In the genomic region with DNA sequence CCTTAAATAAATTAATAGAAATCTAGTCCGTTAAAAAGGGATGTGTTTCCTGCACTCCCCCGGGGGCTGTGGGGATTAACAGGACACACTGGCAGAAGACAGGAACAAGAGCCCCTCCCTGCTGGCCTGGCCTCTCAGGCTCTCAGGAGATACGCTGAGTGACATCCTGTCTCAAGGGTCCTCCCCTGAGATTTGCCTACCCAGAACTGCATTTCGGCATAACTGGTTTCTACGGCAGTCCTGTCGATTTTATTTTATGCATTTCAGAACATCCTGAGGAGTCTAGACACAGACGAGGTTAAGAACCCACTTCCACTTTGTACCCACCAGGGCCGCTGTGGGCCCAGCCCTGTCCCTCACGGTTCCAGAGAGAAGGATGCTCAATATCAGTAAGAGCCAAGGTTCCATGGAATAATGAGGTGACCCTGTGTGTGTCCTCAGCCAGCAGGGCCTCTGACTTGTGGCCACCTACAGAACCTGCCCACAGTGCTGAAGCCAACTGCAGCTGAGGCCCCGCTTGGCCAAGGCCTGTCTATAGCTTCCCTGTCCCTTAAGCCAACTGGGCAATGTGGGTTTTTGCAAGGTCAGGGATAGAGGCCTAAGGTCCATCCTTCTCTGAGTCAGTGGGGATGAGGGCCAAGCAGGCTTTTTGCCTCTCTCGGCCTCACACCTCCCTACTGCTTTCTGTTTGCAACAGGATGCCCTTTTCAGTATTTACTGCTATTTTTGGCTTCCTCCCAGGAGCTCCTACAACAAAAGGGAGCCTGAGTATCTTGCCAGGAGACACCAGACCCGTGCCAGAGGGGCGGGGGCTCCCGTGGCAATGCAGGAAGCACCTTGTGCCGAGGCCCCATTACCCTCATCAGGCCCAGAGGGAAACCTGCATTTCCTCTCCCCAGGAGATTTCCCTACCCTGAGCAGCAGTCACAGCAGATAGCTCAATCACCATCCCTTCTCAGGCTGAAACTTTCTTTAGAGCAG, we compare ENCODE assay signal across 8 cellular contexts. TPM values are rescaled to one million over a fixed set of nuclear protein-coding genes. Genes with fewer than 3 reads are reported as not detected.
A peak's percentile ranks its signal among the peaks of the same experiment; 100 is the strongest.
DNase-seq lines count a peak whose midpoint lies in the region; ATAC-seq and TF ChIP-seq lines count a peak whose summit lies in the region.

No MANE protein-coding gene starts in this region.

- peaks cover 69% of the 10 kb centered on the region for H3K4me1 Mint-ChIP-seq in activated CD8-positive, alpha-beta T cell treated with anti-CD3 and anti-CD28 coated beads for 36 hours (ENCODE audit: low read depth)
- H3K4me1 Mint-ChIP-seq in stimulated activated effector memory CD8-positive, alpha-beta T cell treated with anti-CD3 and anti-CD28 coated beads, Interleukin-12 subunit alpha, Interleukin-12 subunit beta, amount 100 ng/mL, for 72 hours, result peaks cover 67% of the 10 kb centered on the region

- peak; percentile 17 for ATAC-seq in activated CD8-positive, alpha-beta T cell treated with anti-CD3 and anti-CD28 coated beads for 36 hours
- ATAC-seq in stimulated activated effector memory CD8-positive, alpha-beta T cell treated with anti-CD3 and anti-CD28 coated beads, Interleukin-12 subunit alpha, Interleukin-12 subunit beta, amount 100 ng/mL, for 72 hours, result no peak
- ATAC-seq in GM21786 (IDR thresholded peaks at IDR 0.05; ENCODE audit: unreplicated experiment) (no peak), GM21576 (IDR thresholded peaks at IDR 0.05; ENCODE audit: unreplicated experiment) (no peak)

- POLR2A ChIA-PET in activated CD8-positive, alpha-beta T cell treated with anti-CD3 and anti-CD28 coated beads for 36 hours (lab: Charles Lee), result interaction anchor here (0.6 to 5.1 kb wide), 4 partner anchors 14 to 356 kb away, joined by 3 to 33 read pairs (median 4); partner anchors contain the start of gene UQCC2

- intact Hi-C loops in activated CD8-positive, alpha-beta T cell treated with anti-CD3 and anti-CD28 coated beads for 36 hours (cut with micrococcal nuclease), result no loop called here

- peak overlapping the region; percentile 88 for H3K27ac Mint-ChIP-seq in activated CD8-positive, alpha-beta T cell treated with anti-CD3 and anti-CD28 coated beads for 36 hours
- peak overlapping the region; percentile 89 for H3K27ac Mint-ChIP-seq in stimulated activated effector memory CD8-positive, alpha-beta T cell treated with anti-CD3 and anti-CD28 coated beads, Interleukin-12 subunit alpha, Interleukin-12 subunit beta, amount 100 ng/mL, for 72 hours

- TF ChIP-seq CTCF in activated CD8-positive, alpha-beta T cell treated with anti-CD3 and anti-CD28 coated beads for 36 hours (IDR thresholded peaks at IDR 0.05), result no peak

- H3K9me3 Mint-ChIP-seq in activated CD8-positive, alpha-beta T cell treated with anti-CD3 and anti-CD28 coated beads for 36 hours, result no peaks in the 10 kb centered on the region
- H3K9me3 Mint-ChIP-seq in stimulated activated effector memory CD8-positive, alpha-beta T cell treated with anti-CD3 and anti-CD28 coated beads, Interleukin-12 subunit alpha, Interleukin-12 subunit beta, amount 100 ng/mL, for 72 hours, result no peaks in the 10 kb centered on the region

- peak; percentile 54 for DNase-seq in D341Med (ENCODE audit: low spot score)
- peak; percentile 87 for DNase-seq in NCI-H1092 (lab: John Stamatoyannopoulos, UW)
- peak; percentile 49 for DNase-seq in activated CD8-positive, alpha-beta T cell treated with anti-CD3 and anti-CD28 coated beads for 36 hours
- DNase-seq in germinal center (ENCODE audit: low spot score), result peak; percentile 82
- DNase-seq in stimulated activated effector memory CD8-positive, alpha-beta T cell treated with anti-CD3 and anti-CD28 coated beads, Interleukin-12 subunit alpha, Interleukin-12 subunit beta, amount 100 ng/mL, for 72 hours (ENCODE audit: low spot score in 2 of 2), result no peak
- no peak for DNase-seq in HuH-7.5 (ENCODE audit: low spot score)

- peaks cover 66% of the 10 kb centered on the region for H3K36me3 Mint-ChIP-seq in activated CD8-positive, alpha-beta T cell treated with anti-CD3 and anti-CD28 coated beads for 36 hours (ENCODE audit: low read depth)
- H3K36me3 Mint-ChIP-seq in stimulated activated effector memory CD8-positive, alpha-beta T cell treated with anti-CD3 and anti-CD28 coated beads, Interleukin-12 subunit alpha, Interleukin-12 subunit beta, amount 100 ng/mL, for 72 hours, result peaks cover 82% of the 10 kb centered on the region

- CTCF ChIA-PET in activated CD8-positive, alpha-beta T cell treated with anti-CD3 and anti-CD28 coated beads for 36 hours (lab: Charles Lee), result interaction anchor here (0.6 to 2.0 kb wide), 9 partner anchors 11 to 332 kb away, joined by 3 to 10 read pairs (median 3); partner anchors contain the start of gene ITPR3

- H3K27me3 Mint-ChIP-seq in activated CD8-positive, alpha-beta T cell treated with anti-CD3 and anti-CD28 coated beads for 36 hours, result no peaks in the 10 kb centered on the region

- no peak overlapping the region for H3K4me3 Mint-ChIP-seq in activated CD8-positive, alpha-beta T cell treated with anti-CD3 and anti-CD28 coated beads for 36 hours
- peak overlapping the region; percentile 48 for H3K4me3 Mint-ChIP-seq in stimulated activated effector memory CD8-positive, alpha-beta T cell treated with anti-CD3 and anti-CD28 coated beads, Interleukin-12 subunit alpha, Interleukin-12 subunit beta, amount 100 ng/mL, for 72 hours

RNA-seq across cellular contexts. Expression of gene UQCC2, which starts 14.7 kb away (rescaled TPM):
- 100 to 1,000 TPM; 127 to 128 TPM for total RNA-seq in activated CD8-positive, alpha-beta T cell treated with anti-CD3 and anti-CD28 coated beads for 36 hours

RNA-seq across cellular contexts. Expression of gene IP6K3, which starts 49.9 kb away (rescaled TPM):
- total RNA-seq in activated CD8-positive, alpha-beta T cell treated with anti-CD3 and anti-CD28 coated beads for 36 hours, result not detected

Comparison
In these comparisons a context has a peak if more than half of its experiments do, and no peak if none do; other contexts are left out.
1. DNase-seq: peak in D341Med (single experiment), NCI-H1092 (single experiment), activated CD8-positive, alpha-beta T cell treated with anti-CD3 and anti-CD28 coated beads for 36 hours (single experiment) and germinal center (single experiment); none in stimulated activated effector memory CD8-positive, alpha-beta T cell treated with anti-CD3 and anti-CD28 coated beads, Interleukin-12 subunit alpha, Interleukin-12 subunit beta, amount 100 ng/mL, for 72 hours (0 of 2) and HuH-7.5 (single experiment).